In the genomic region with DNA sequence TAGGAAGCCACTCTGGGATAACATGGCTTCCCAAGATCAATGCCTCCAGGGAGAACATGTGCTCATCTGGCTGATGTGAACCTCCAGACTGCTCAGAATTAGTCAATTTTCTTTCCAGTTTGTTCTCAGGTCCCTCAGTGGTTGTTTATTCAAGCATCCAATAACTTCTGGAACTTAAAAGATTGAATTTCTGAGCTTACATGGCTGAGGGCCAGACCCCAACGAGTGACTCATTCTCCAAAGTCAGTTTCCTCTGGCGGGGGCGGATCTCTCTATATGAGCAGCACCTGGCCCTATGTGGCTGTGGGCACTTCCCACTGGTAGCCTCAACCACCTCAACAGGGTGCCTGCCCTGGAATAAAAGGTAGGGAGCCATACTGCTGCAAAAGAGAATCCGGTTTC, we compare ENCODE assay signal across 10 cellular contexts. TPM values are rescaled to one million over a fixed set of nuclear protein-coding genes. Genes with fewer than 3 reads are reported as not detected.
DNase-seq lines count a peak whose midpoint lies in the region; ATAC-seq and TF ChIP-seq lines count a peak whose summit lies in the region.
"Had no signal": no experiment of that assay in that cellular context is flagged by ENCODE, and none has a peak within 500 bp of the region (broad histone marks: within the 10 kb centered on the region; RNA-seq: fewer than 3 reads in every experiment).

No MANE protein-coding gene starts in this region.

- no peaks in the 10 kb centered on the region for H3K36me3 ChIP-seq in left ventricle myocardium inferior

- no peaks in the 10 kb centered on the region for H3K4me1 Mint-ChIP-seq in activated CD4-positive, alpha-beta memory T cell treated with anti-CD3 and anti-CD28 coated beads for 36 hours (ENCODE audit: low read depth)
- H3K4me1 Mint-ChIP-seq in activated CD4-positive, alpha-beta memory T cell treated with anti-CD3 and anti-CD28 coated beads, Interleukin-2, amount 10 ng/mL, durations not matched to agents 7 days and 5 days: no peaks in the 10 kb centered on the region

- H3K27ac ChIP-seq in left ventricle myocardium inferior (replicated peaks): no peak overlapping the region

- no peaks in the 10 kb centered on the region for H3K9me3 ChIP-seq in left ventricle myocardium inferior (replicated peaks)

- H3K27me3 Mint-ChIP-seq in activated CD4-positive, alpha-beta memory T cell treated with anti-CD3 and anti-CD28 coated beads for 36 hours: peaks cover 8% of the 10 kb centered on the region
- peaks cover 7% of the 10 kb centered on the region for H3K27me3 Mint-ChIP-seq in activated CD4-positive, alpha-beta memory T cell treated with anti-CD3 and anti-CD28 coated beads, Interleukin-2, amount 10 ng/mL, durations not matched to agents 7 days and 5 days
- H3K27me3 Mint-ChIP-seq: naive thymus-derived CD8-positive, alpha-beta T cell had no signal

- no peaks in the 10 kb centered on the region for H3K36me3 Mint-ChIP-seq in activated CD4-positive, alpha-beta memory T cell treated with anti-CD3 and anti-CD28 coated beads for 36 hours
- H3K36me3 Mint-ChIP-seq in activated CD4-positive, alpha-beta memory T cell treated with anti-CD3 and anti-CD28 coated beads, Interleukin-2, amount 10 ng/mL, durations not matched to agents 7 days and 5 days (ENCODE audit: low read depth): no peaks in the 10 kb centered on the region
- H3K36me3 Mint-ChIP-seq: naive thymus-derived CD8-positive, alpha-beta T cell had no signal

- ATAC-seq in HG03175 (IDR thresholded peaks at IDR 0.05; ENCODE audit: unreplicated experiment) (no peak), GM18502 (IDR thresholded peaks at IDR 0.05; ENCODE audit: poor library complexity, unreplicated experiment) (no peak)

- H3K4me3 Mint-ChIP-seq in activated CD4-positive, alpha-beta memory T cell treated with anti-CD3 and anti-CD28 coated beads for 36 hours: no peak overlapping the region
- no peak overlapping the region for H3K4me3 Mint-ChIP-seq in activated CD4-positive, alpha-beta memory T cell treated with anti-CD3 and anti-CD28 coated beads, Interleukin-2, amount 10 ng/mL, durations not matched to agents 7 days and 5 days
- H3K4me3 Mint-ChIP-seq: activated T-helper 1 cell treated with anti-CD3 and anti-CD28 coated beads, Interleukin-12 subunit alpha, Interleukin-12 subunit beta, Interleukin-2, Interleukin-4 antibody, amounts not matched to agents 30 ng/mL and 10 ng/mL and 1 ng/mL, durations not matched to agents 14 hours and 24 hours and 36 hours; naive thymus-derived CD8-positive, alpha-beta T cell had no signal

- POLR2A ChIA-PET in activated CD4-positive, alpha-beta memory T cell treated with anti-CD3 and anti-CD28 coated beads for 36 hours (lab: Charles Lee): no interaction called here
- POLR2A ChIA-PET in activated CD4-positive, alpha-beta memory T cell treated with anti-CD3 and anti-CD28 coated beads, Interleukin-2, amount 10 ng/mL, durations not matched to agents 7 days and 5 days (lab: Charles Lee): no interaction called here

- intact Hi-C loops in activated CD4-positive, alpha-beta memory T cell treated with anti-CD3 and anti-CD28 coated beads for 36 hours (cut with micrococcal nuclease): no loop called here
- intact Hi-C loops in left ventricle myocardium inferior (cut with micrococcal nuclease): no loop called here

- CTCF ChIA-PET in activated CD4-positive, alpha-beta memory T cell treated with anti-CD3 and anti-CD28 coated beads for 36 hours (lab: Charles Lee): no interaction called here
- CTCF ChIA-PET in activated CD4-positive, alpha-beta memory T cell treated with anti-CD3 and anti-CD28 coated beads, Interleukin-2, amount 10 ng/mL, durations not matched to agents 7 days and 5 days (lab: Charles Lee): no interaction called here

- H3K4me3 ChIP-seq in left ventricle myocardium inferior: no peak overlapping the region

- H3K27ac Mint-ChIP-seq in activated CD4-positive, alpha-beta memory T cell treated with anti-CD3 and anti-CD28 coated beads for 36 hours: no peak overlapping the region
- no peak overlapping the region for H3K27ac Mint-ChIP-seq in activated CD4-positive, alpha-beta memory T cell treated with anti-CD3 and anti-CD28 coated beads, Interleukin-2, amount 10 ng/mL, durations not matched to agents 7 days and 5 days
- H3K27ac Mint-ChIP-seq: activated T-helper 1 cell treated with anti-CD3 and anti-CD28 coated beads, Interleukin-12 subunit alpha, Interleukin-12 subunit beta, Interleukin-2, Interleukin-4 antibody, amounts not matched to agents 30 ng/mL and 10 ng/mL and 1 ng/mL, durations not matched to agents 14 hours and 24 hours and 36 hours had no signal

- H3K9me3 Mint-ChIP-seq in activated CD4-positive, alpha-beta memory T cell treated with anti-CD3 and anti-CD28 coated beads for 36 hours: no peaks in the 10 kb centered on the region
- H3K9me3 Mint-ChIP-seq in activated CD4-positive, alpha-beta memory T cell treated with anti-CD3 and anti-CD28 coated beads, Interleukin-2, amount 10 ng/mL, durations not matched to agents 7 days and 5 days: no peaks in the 10 kb centered on the region
- H3K9me3 Mint-ChIP-seq: activated T-helper 1 cell treated with anti-CD3 and anti-CD28 coated beads, Interleukin-12 subunit alpha, Interleukin-12 subunit beta, Interleukin-2, Interleukin-4 antibody, amounts not matched to agents 30 ng/mL and 10 ng/mL and 1 ng/mL, durations not matched to agents 14 hours and 24 hours and 36 hours; naive thymus-derived CD8-positive, alpha-beta T cell had no signal

- peak; percentile 81 for DNase-seq in activated CD4-positive, alpha-beta memory T cell treated with anti-CD3 and anti-CD28 coated beads for 36 hours
- DNase-seq in activated CD4-positive, alpha-beta memory T cell treated with anti-CD3 and anti-CD28 coated beads, Interleukin-2, amount 10 ng/mL, durations not matched to agents 7 days and 5 days: no peak
- DNase-seq in activated T-cell treated with anti-CD3 and anti-CD28 coated beads for 24 hours (ENCODE audit: low read depth): peak; percentile 32
- DNase-seq in left ventricle myocardium inferior: peak; percentile 28
- peak; percentile 69 for DNase-seq in stromal cell of bone marrow (ENCODE audit: low read depth)
- no peak for DNase-seq in NK-92 (lab: John Stamatoyannopoulos, UW; ENCODE audit: unreplicated experiment)

- peaks cover 16% of the 10 kb centered on the region for H3K27me3 ChIP-seq in left ventricle myocardium inferior (ENCODE audit: low read depth)

- H3K4me1 ChIP-seq in left ventricle myocardium inferior: peaks cover 5% of the 10 kb centered on the region

- TF ChIP-seq CTCF in left ventricle myocardium inferior (IDR thresholded peaks at IDR 0.05; ENCODE audit: borderline replicate concordance): no peak

RNA-seq across cellular contexts. Expression of gene LYZL4, which starts 34.0 kb away (rescaled TPM):
- total RNA-seq in activated CD4-positive, alpha-beta memory T cell treated with anti-CD3 and anti-CD28 coated beads for 36 hours: not detected
- total RNA-seq in activated CD4-positive, alpha-beta memory T cell treated with anti-CD3 and anti-CD28 coated beads, Interleukin-2, amount 10 ng/mL, durations not matched to agents 7 days and 5 days: not detected
- total RNA-seq in left ventricle myocardium inferior: not detected
- total RNA-seq: activated T-helper 1 cell treated with anti-CD3 and anti-CD28 coated beads, Interleukin-12 subunit alpha, Interleukin-12 subunit beta, Interleukin-2, Interleukin-4 antibody, amounts not matched to agents 30 ng/mL and 10 ng/mL and 1 ng/mL, durations not matched to agents 14 hours and 24 hours and 36 hours; naive thymus-derived CD8-positive, alpha-beta T cell had no signal

Comparison
In these comparisons a context has a peak if more than half of its experiments do, and no peak if none do; other contexts are left out.
1. DNase-seq: peak in activated CD4-positive, alpha-beta memory T cell treated with anti-CD3 and anti-CD28 coated beads for 36 hours (single experiment), activated T-cell treated with anti-CD3 and anti-CD28 coated beads for 24 hours (single experiment), left ventricle myocardium inferior (single experiment) and stromal cell of bone marrow (single experiment); none in activated CD4-positive, alpha-beta memory T cell treated with anti-CD3 and anti-CD28 coated beads, Interleukin-2, amount 10 ng/mL, durations not matched to agents 7 days and 5 days (single experiment) and NK-92 (single experiment).